ENCODE assay signal across 10 cellular contexts in the genomic region with DNA sequence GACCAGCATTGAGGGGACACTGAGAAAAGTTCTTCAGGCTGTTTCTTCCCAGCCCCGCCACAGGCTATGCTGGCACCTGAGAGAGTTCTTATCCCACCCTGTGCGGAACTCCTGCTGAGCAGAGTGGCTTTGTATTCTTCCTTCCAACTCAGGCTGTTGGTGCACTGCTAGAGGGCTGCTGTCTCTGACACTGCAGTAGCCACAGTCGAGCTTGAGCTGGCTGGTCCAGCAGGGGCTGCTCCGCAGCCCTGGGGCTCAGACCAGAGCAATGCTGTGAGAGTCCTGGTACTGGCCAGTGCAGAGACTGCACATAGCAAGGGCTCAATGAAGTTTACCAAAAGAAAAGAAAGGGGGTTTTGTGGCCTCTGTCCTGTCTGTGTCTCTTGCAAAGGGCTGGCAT. TPM values are rescaled to one million over a fixed set of nuclear protein-coding genes. Genes with fewer than 3 reads are reported as not detected.
DNase-seq lines count a peak whose midpoint lies in the region; ATAC-seq and TF ChIP-seq lines count a peak whose summit lies in the region.
"Had no signal": no experiment of that assay in that cellular context is flagged by ENCODE, and none has a peak within 500 bp of the region (broad histone marks: within the 10 kb centered on the region; RNA-seq: fewer than 3 reads in every experiment).

No MANE protein-coding gene starts in this region.

- peaks cover 0 to 11% of the 10 kb centered on the region in 2 donors for H3K36me3 ChIP-seq in stomach smooth muscle (ENCODE audit: control insufficient read depth in 2 of 2, insufficient read depth in 2 of 2, low read length in 2 of 2)

- no peaks in the 10 kb centered on the region for H3K27me3 ChIP-seq in stomach smooth muscle (ENCODE audit: control insufficient read depth in 1 of 2, insufficient read depth in 2 of 2, low read length in 2 of 2)

- intact Hi-C loops in activated CD4-positive, alpha-beta T cell treated with anti-CD3 and anti-CD28 coated beads for 36 hours (cut with DNase I, micrococcal nuclease) = loop anchor here (5.0 kb wide), 7 partner anchors 88 to 1148 kb away; partner anchors contain the start of genes APEH (in 1 of the 2), CISH (in 1 of the 2), DAG1 (in 1 of the 2) and GMPPB (in 1 of the 2)

- CTCF ChIA-PET in activated CD4-positive, alpha-beta T cell treated with anti-CD3 and anti-CD28 coated beads for 36 hours (lab: Charles Lee) = interaction anchor here (0.8 to 1.1 kb wide), 2 partner anchors 48 to 60 kb away, joined by 3 read pairs; partner anchors contain the start of genes HYAL3 and NAA80

- no peak for TF ChIP-seq CTCF in omental fat pad (IDR thresholded peaks at IDR 0.05)

- peaks cover 67% of the 10 kb centered on the region for H3K4me1 Mint-ChIP-seq in activated CD4-positive, alpha-beta T cell treated with anti-CD3 and anti-CD28 coated beads for 36 hours
- peaks cover 42% of the 10 kb centered on the region for H3K4me1 Mint-ChIP-seq in activated T-helper 17 cell treated with anti-CD3 and anti-CD28 coated beads, Interleukin-2, amount 50 U/mL, for 72 hours
- H3K4me1 Mint-ChIP-seq in immature natural killer cell = peaks cover 74 to 81% of the 10 kb centered on the region in 2 donors

- H3K9me3 ChIP-seq in stomach smooth muscle (ENCODE audit: control insufficient read depth in 2 of 2, low read length in 2 of 2) = no peaks in the 10 kb centered on the region

- no peaks in the 10 kb centered on the region for H3K27me3 Mint-ChIP-seq in activated CD4-positive, alpha-beta T cell treated with anti-CD3 and anti-CD28 coated beads for 36 hours
- H3K27me3 Mint-ChIP-seq in activated T-helper 17 cell treated with anti-CD3 and anti-CD28 coated beads, Interleukin-2, amount 50 U/mL, for 72 hours = no peaks in the 10 kb centered on the region
- peaks cover 0 to 12% (median 9%) of the 10 kb centered on the region in 3 donors for H3K27me3 Mint-ChIP-seq in immature natural killer cell (ENCODE audit: low read depth in 3 of 3)

- no peaks in the 10 kb centered on the region for H3K9me3 Mint-ChIP-seq in activated CD4-positive, alpha-beta T cell treated with anti-CD3 and anti-CD28 coated beads for 36 hours (ENCODE audit: low read depth)
- H3K9me3 Mint-ChIP-seq in activated T-helper 17 cell treated with anti-CD3 and anti-CD28 coated beads, Interleukin-2, amount 50 U/mL, for 72 hours = no peaks in the 10 kb centered on the region
- no peaks in the 10 kb centered on the region for H3K9me3 Mint-ChIP-seq in immature natural killer cell

- H3K9ac ChIP-seq in stomach smooth muscle (ENCODE audit: low read length in 2 of 2) = peak overlapping the region; percentile 55 to 81

- peak overlapping the region; percentile 96 for H3K27ac Mint-ChIP-seq in activated CD4-positive, alpha-beta T cell treated with anti-CD3 and anti-CD28 coated beads for 36 hours
- peak overlapping the region; percentile 75 for H3K27ac Mint-ChIP-seq in activated T-helper 17 cell treated with anti-CD3 and anti-CD28 coated beads, Interleukin-2, amount 50 U/mL, for 72 hours
- peak overlapping the region; percentile 90 to 96 (median 94) for H3K27ac Mint-ChIP-seq in immature natural killer cell

- H3K4me3 Mint-ChIP-seq in activated CD4-positive, alpha-beta T cell treated with anti-CD3 and anti-CD28 coated beads for 36 hours = peak overlapping the region; percentile 90
- peak overlapping the region; percentile 99 for H3K4me3 Mint-ChIP-seq in activated T-helper 17 cell treated with anti-CD3 and anti-CD28 coated beads, Interleukin-2, amount 50 U/mL, for 72 hours
- H3K4me3 Mint-ChIP-seq in immature natural killer cell = peak overlapping the region; percentile 38 to 99 (median 97)

- POLR2A ChIA-PET in activated CD4-positive, alpha-beta T cell treated with anti-CD3 and anti-CD28 coated beads for 36 hours (lab: Charles Lee) = no interaction called here

- DNase-seq in activated CD4-positive, alpha-beta T cell treated with anti-CD3 and anti-CD28 coated beads for 36 hours = no peak
- DNase-seq in activated CD4-positive, alpha-beta T cell treated with anti-CD3 and anti-CD28 coated beads, Interleukin-2, amount 50 U/mL, for 1 hour = no peak
- DNase-seq in immature natural killer cell (no peak), GOT3 (lab: John Stamatoyannopoulos, UW) (no peak), omental fat pad (ENCODE audit: low spot score) (no peak), NCI-H2081 (lab: John Stamatoyannopoulos, UW) (no peak)
- DNase-seq: ACHN, NCI-H446 had no signal

- no peak overlapping the region for H3K4me3 ChIP-seq in stomach smooth muscle (ENCODE audit: low read length in 2 of 2)

- H3K36me3 Mint-ChIP-seq in activated CD4-positive, alpha-beta T cell treated with anti-CD3 and anti-CD28 coated beads for 36 hours (ENCODE audit: low read depth) = peaks cover 29% of the 10 kb centered on the region
- H3K36me3 Mint-ChIP-seq in activated T-helper 17 cell treated with anti-CD3 and anti-CD28 coated beads, Interleukin-2, amount 50 U/mL, for 72 hours (ENCODE audit: low read depth) = peaks cover 70% of the 10 kb centered on the region
- no peaks in the 10 kb centered on the region for H3K36me3 Mint-ChIP-seq in immature natural killer cell

- peaks cover 82% of the 10 kb centered on the region for H3K4me1 ChIP-seq in stomach smooth muscle (ENCODE audit: control insufficient read depth, insufficient read depth, low read length)

- ATAC-seq in activated CD4-positive, alpha-beta T cell treated with anti-CD3 and anti-CD28 coated beads for 36 hours = no peak
- no peak for ATAC-seq in activated T-helper 17 cell treated with anti-CD3 and anti-CD28 coated beads, Interleukin-2, amount 50 U/mL, for 72 hours (replicated peaks)
- no peak for ATAC-seq in omental fat pad (ENCODE audit: low FRiP score)

- H3K27ac ChIP-seq in stomach smooth muscle (ENCODE audit: low read length) = peak overlapping the region; percentile 86

RNA-seq across cellular contexts. Expression of gene GNAI2, which starts 3.6 kb away (rescaled TPM):
- 100 to 1,000 TPM; 280 to 341 TPM for total RNA-seq in activated CD4-positive, alpha-beta T cell treated with anti-CD3 and anti-CD28 coated beads for 36 hours
- total RNA-seq in activated T-helper 17 cell treated with anti-CD3 and anti-CD28 coated beads, Interleukin-2, amount 50 U/mL, for 72 hours = 100 to 1,000 TPM; 283 to 392 TPM
- 100 to 1,000 TPM; 550 to 903 (median 902) TPM for polyA plus RNA-seq in immature natural killer cell
- 100 to 1,000 TPM; 157 to 305 (median 241) TPM for total RNA-seq in omental fat pad

RNA-seq across cellular contexts. Expression of gene SEMA3B, which starts 29.3 kb away (rescaled TPM):
- 1 to 10 TPM; 1.6 to 2.1 TPM for total RNA-seq in activated CD4-positive, alpha-beta T cell treated with anti-CD3 and anti-CD28 coated beads for 36 hours
- total RNA-seq in activated T-helper 17 cell treated with anti-CD3 and anti-CD28 coated beads, Interleukin-2, amount 50 U/mL, for 72 hours = 1 to 10 TPM; 1.2 to 2.3 TPM
- not detected for polyA plus RNA-seq in immature natural killer cell
- 10 to 100 TPM; 14.2 to 94.1 (median 45.4) TPM for total RNA-seq in omental fat pad

RNA-seq across cellular contexts. Expression of gene SLC38A3, which starts 34.6 kb away (rescaled TPM):
- under 1 TPM in 1 of 2 experiments, not detected in 1; 0.12 TPM for total RNA-seq in activated CD4-positive, alpha-beta T cell treated with anti-CD3 and anti-CD28 coated beads for 36 hours
- total RNA-seq in activated T-helper 17 cell treated with anti-CD3 and anti-CD28 coated beads, Interleukin-2, amount 50 U/mL, for 72 hours = under 1 TPM in 1 of 2 donors, not detected in 1; 0.71 TPM
- polyA plus RNA-seq in immature natural killer cell = not detected
- total RNA-seq in omental fat pad = 1 to 10 TPM in 1 of 4 donors, under 1 TPM in 2, not detected in 1; 0.56 to 1.5 (median 0.84) TPM

RNA-seq across cellular contexts. Expression of gene LSMEM2, which starts 39.2 kb away (rescaled TPM):
- not detected for total RNA-seq in activated CD4-positive, alpha-beta T cell treated with anti-CD3 and anti-CD28 coated beads for 36 hours
- under 1 TPM in 1 of 2 donors, not detected in 1; 0.34 TPM for total RNA-seq in activated T-helper 17 cell treated with anti-CD3 and anti-CD28 coated beads, Interleukin-2, amount 50 U/mL, for 72 hours
- not detected for polyA plus RNA-seq in immature natural killer cell
- total RNA-seq in omental fat pad = not detected

RNA-seq across cellular contexts. Expression of gene GNAT1, which starts 48.2 kb away (rescaled TPM):
- total RNA-seq in activated CD4-positive, alpha-beta T cell treated with anti-CD3 and anti-CD28 coated beads for 36 hours = under 1 TPM in 1 of 2 experiments, not detected in 1; 0.14 TPM
- not detected for total RNA-seq in activated T-helper 17 cell treated with anti-CD3 and anti-CD28 coated beads, Interleukin-2, amount 50 U/mL, for 72 hours
- polyA plus RNA-seq in immature natural killer cell = not detected
- total RNA-seq in omental fat pad = 1 to 10 TPM in 1 of 4 donors, not detected in 3; 1.3 TPM

Comparison
In these comparisons a context has a peak if more than half of its experiments do, and no peak if none do; other contexts are left out.
1. RNA of gene SEMA3B, which starts 29.3 kb away (total RNA-seq): 14.2 to 94.1 TPM in omental fat pad; 1.2 to 2.3 TPM in activated T-helper 17 cell treated with anti-CD3 and anti-CD28 coated beads, Interleukin-2, amount 50 U/mL, for 72 hours and 1.6 to 2.1 TPM in activated CD4-positive, alpha-beta T cell treated with anti-CD3 and anti-CD28 coated beads for 36 hours; every median in the first group is over 4 times any median in the second.
2. Peak in every context shown above with its lines, with median percentiles within 50 percentile points of each other: H3K27ac Mint-ChIP-seq and H3K4me3 Mint-ChIP-seq.